31 cellular contexts compared by ENCODE assay signal in genomic region chr2:166074011-166074410, GRCh38. TPM values are rescaled to one million over a fixed set of nuclear protein-coding genes. Genes with fewer than 3 reads are reported as not detected.
"Had no signal": no experiment of that assay in that cellular context is flagged by ENCODE, and none has a peak within 500 bp of the region (broad histone marks: within the 10 kb centered on the region; RNA-seq: fewer than 3 reads in every experiment).

No MANE protein-coding gene starts in this region.

- H3K9me3 Mint-ChIP-seq: stimulated activated effector memory CD8-positive, alpha-beta T cell treated with anti-CD3 and anti-CD28 coated beads, Interleukin-12 subunit alpha, Interleukin-12 subunit beta, amount 100 ng/mL, for 72 hours; stimulated activated memory B cell treated with anti-CD40 and anti-IgM and Interleukin-4, amounts not matched to agents 10 μg/mL and 1 μg/mL and 100 μg/mL, for 72 hours; stimulated activated naive B cell treated with anti-CD40 and anti-IgM and Interleukin-4, amounts not matched to agents 10 μg/mL and 1 μg/mL and 100 μg/mL, for 72 hours; stimulated activated naive CD8-positive, alpha-beta T cell treated with anti-CD3 and anti-CD28 coated beads, Interleukin-15, amount 100 ng/mL, for 72 hours; stimulated activated naive CD8-positive, alpha-beta T cell treated with anti-CD3 and anti-CD28 coated beads, Interleukin-15, Interleukin-2, amounts not matched to agents 100 ng/mL and 50 ng/mL, for 24 hours; type B pancreatic cell had no signal

- ATAC-seq: stimulated activated effector memory CD8-positive, alpha-beta T cell treated with anti-CD3 and anti-CD28 coated beads, Interleukin-12 subunit alpha, Interleukin-12 subunit beta, amount 100 ng/mL, for 72 hours; stimulated activated memory B cell treated with anti-CD40 and anti-IgM and Interleukin-4, amounts not matched to agents 10 μg/mL and 1 μg/mL and 100 μg/mL, for 72 hours; stimulated activated naive B cell treated with anti-CD40 and anti-IgM and Interleukin-4, amounts not matched to agents 10 μg/mL and 1 μg/mL and 100 μg/mL, for 72 hours; stimulated activated naive CD8-positive, alpha-beta T cell treated with anti-CD3 and anti-CD28 coated beads, Interleukin-15, amount 100 ng/mL, for 72 hours; stimulated activated naive CD8-positive, alpha-beta T cell treated with anti-CD3 and anti-CD28 coated beads, Interleukin-15, Interleukin-2, amounts not matched to agents 100 U/mL and 50 U/mL, for 24 hours; upper lobe of right lung had no signal

- H3K27ac ChIP-seq: stomach, suprapubic skin, testis, thoracic aorta, thyroid gland, tibial artery, tibial nerve, transverse colon, upper lobe of left lung, upper lobe of right lung, uterus, vagina had no signal

- H3K36me3 Mint-ChIP-seq: stimulated activated effector memory CD8-positive, alpha-beta T cell treated with anti-CD3 and anti-CD28 coated beads, Interleukin-12 subunit alpha, Interleukin-12 subunit beta, amount 100 ng/mL, for 72 hours; stimulated activated memory B cell treated with anti-CD40 and anti-IgM and Interleukin-4, amounts not matched to agents 10 μg/mL and 1 μg/mL and 100 μg/mL, for 72 hours; stimulated activated naive B cell treated with anti-CD40 and anti-IgM and Interleukin-4, amounts not matched to agents 10 μg/mL and 1 μg/mL and 100 μg/mL, for 72 hours; type B pancreatic cell had no signal

- H3K27me3 ChIP-seq: stomach, suprapubic skin, testis, thyroid gland, tibial artery, tibial nerve, transverse colon, upper lobe of left lung, upper lobe of right lung, uterus, vagina had no signal

- H3K9me3 ChIP-seq: stomach, suprapubic skin, testis, thoracic aorta, thyroid gland, tibial artery, tibial nerve, transverse colon, upper lobe of left lung, upper lobe of right lung, uterus, vagina had no signal

- H3K27ac Mint-ChIP-seq: stimulated activated effector memory CD8-positive, alpha-beta T cell treated with anti-CD3 and anti-CD28 coated beads, Interleukin-12 subunit alpha, Interleukin-12 subunit beta, amount 100 ng/mL, for 72 hours; stimulated activated memory B cell treated with anti-CD40 and anti-IgM and Interleukin-4, amounts not matched to agents 10 μg/mL and 1 μg/mL and 100 μg/mL, for 72 hours; stimulated activated naive B cell treated with anti-CD40 and anti-IgM and Interleukin-4, amounts not matched to agents 10 μg/mL and 1 μg/mL and 100 μg/mL, for 72 hours; stimulated activated naive CD8-positive, alpha-beta T cell treated with anti-CD3 and anti-CD28 coated beads, Interleukin-15, amount 100 ng/mL, for 72 hours; stimulated activated naive CD8-positive, alpha-beta T cell treated with anti-CD3 and anti-CD28 coated beads, Interleukin-15, Interleukin-2, amounts not matched to agents 100 ng/mL and 50 ng/mL, for 24 hours; type B pancreatic cell had no signal

- H3K4me3 Mint-ChIP-seq: stimulated activated effector memory CD8-positive, alpha-beta T cell treated with anti-CD3 and anti-CD28 coated beads, Interleukin-12 subunit alpha, Interleukin-12 subunit beta, amount 100 ng/mL, for 72 hours; stimulated activated memory B cell treated with anti-CD40 and anti-IgM and Interleukin-4, amounts not matched to agents 10 μg/mL and 1 μg/mL and 100 μg/mL, for 72 hours; stimulated activated naive B cell treated with anti-CD40 and anti-IgM and Interleukin-4, amounts not matched to agents 10 μg/mL and 1 μg/mL and 100 μg/mL, for 72 hours; stimulated activated naive CD8-positive, alpha-beta T cell treated with anti-CD3 and anti-CD28 coated beads, Interleukin-15, amount 100 ng/mL, for 72 hours; stimulated activated naive CD8-positive, alpha-beta T cell treated with anti-CD3 and anti-CD28 coated beads, Interleukin-15, Interleukin-2, amounts not matched to agents 100 ng/mL and 50 ng/mL, for 24 hours; type B pancreatic cell had no signal

- H3K36me3 ChIP-seq: stomach, suprapubic skin, thoracic aorta, thyroid gland, tibial artery, tibial nerve, transverse colon, upper lobe of left lung, upper lobe of right lung, uterus, vagina had no signal

- H3K4me1 ChIP-seq: stomach, suprapubic skin, testis, thyroid gland, tibial artery, tibial nerve, transverse colon, upper lobe of left lung, upper lobe of right lung, uterus, vagina had no signal

- DNase-seq: stimulated activated CD4-positive, alpha-beta T cell treated with anti-CD3 and anti-CD28 coated beads, Interleukin-2, amount 100 ng/mL, for 48 hours; stimulated activated CD4-positive, alpha-beta T cell treated with anti-CD3 and anti-CD28 coated beads, Interleukin-4, amount 100 ng/mL, for 1 hour; stimulated activated CD4-positive, alpha-beta T cell treated with anti-CD3 and anti-CD28 coated beads, Interleukin-4, amount 100 ng/mL, for 24 hours; stimulated activated CD4-positive, alpha-beta T cell treated with anti-CD3 and anti-CD28 coated beads, Interleukin-4, amount 100 ng/mL, for 4 hours; stimulated activated CD8-positive, alpha-beta memory T cell treated with anti-CD3 and anti-CD28 coated beads, Interleukin-4, amount 100 ng/mL, for 48 hours; stimulated activated naive B cell treated with anti-CD40 and anti-IgM and Interleukin-4, amounts not matched to agents 10 μg/mL and 1 μg/mL and 100 μg/mL, for 72 hours; stimulated activated naive CD4-positive, alpha-beta T cell; stimulated activated naive CD4-positive, alpha-beta T cell treated with Interleukin-2 at 50 U/mL for 16 hours; stimulated activated naive CD8-positive, alpha-beta T cell treated with anti-CD3 and anti-CD28 coated beads, Interleukin-15, amount 100 ng/mL, for 72 hours; stimulated activated naive CD8-positive, alpha-beta T cell treated with anti-CD3 and anti-CD28 coated beads, Interleukin-15, Interleukin-2, amounts not matched to agents 100 U/mL and 50 U/mL, for 24 hours; stomach; substantia nigra; testis; thyroid gland; tibial artery; transverse colon; trophoblast cell; upper lobe of left lung; upper lobe of right lung; uterus had no signal

- H3K27me3 Mint-ChIP-seq: stimulated activated naive B cell treated with anti-CD40 and anti-IgM and Interleukin-4, amounts not matched to agents 10 μg/mL and 1 μg/mL and 100 μg/mL, for 72 hours; stimulated activated naive CD8-positive, alpha-beta T cell treated with anti-CD3 and anti-CD28 coated beads, Interleukin-15, amount 100 ng/mL, for 72 hours had no signal

- H3K4me3 ChIP-seq: stomach, suprapubic skin, testis, thoracic aorta, thyroid gland, tibial artery, tibial nerve, transverse colon, upper lobe of left lung, upper lobe of right lung, uterus, vagina had no signal

- H3K4me1 Mint-ChIP-seq: stimulated activated effector memory CD8-positive, alpha-beta T cell treated with anti-CD3 and anti-CD28 coated beads, Interleukin-12 subunit alpha, Interleukin-12 subunit beta, amount 100 ng/mL, for 72 hours; stimulated activated memory B cell treated with anti-CD40 and anti-IgM and Interleukin-4, amounts not matched to agents 10 μg/mL and 1 μg/mL and 100 μg/mL, for 72 hours; stimulated activated naive B cell treated with anti-CD40 and anti-IgM and Interleukin-4, amounts not matched to agents 10 μg/mL and 1 μg/mL and 100 μg/mL, for 72 hours; stimulated activated naive CD8-positive, alpha-beta T cell treated with anti-CD3 and anti-CD28 coated beads, Interleukin-15, amount 100 ng/mL, for 72 hours had no signal

RNA-seq across cellular contexts. Expression of gene SCN1A, which starts 53.8 kb away (rescaled TPM):
- total RNA-seq: subcutaneous adipose tissue, suprapubic skin, thoracic aorta, thyroid gland, tibial nerve, transverse colon, ureter, vagina had no signal
- polyA plus RNA-seq: stomach, urinary bladder had no signal
